14 cellular contexts compared by ENCODE assay signal in genomic region chr1:18632711-18633427, GRCh38. TPM values are rescaled to one million over a fixed set of nuclear protein-coding genes. Genes with fewer than 3 reads are reported as not detected.
A peak's percentile ranks its signal among the peaks of the same experiment; 100 is the strongest.
DNase-seq lines count a peak whose midpoint lies in the region; FAIRE-seq and TF ChIP-seq lines count a peak whose summit lies in the region.
"Had no signal": no experiment of that assay in that cellular context is flagged by ENCODE, and none has a peak within 500 bp of the region (broad histone marks: within the 10 kb centered on the region; RNA-seq: fewer than 3 reads in every experiment).

No MANE protein-coding gene starts in this region.

- no peak overlapping the region; the same call in 1 of the 2 replicates for H3K18ac ChIP-seq in H1 (ENCODE audit: extremely low read depth, low read length)

- H4K8ac ChIP-seq in H1 (ENCODE audit: extremely low read depth, insufficient read depth, low read length), result no peak overlapping the region; the same call in 1 of the 2 replicates

- peak overlapping the region; percentile 59 to 92 for H3K4me2 ChIP-seq in H1 (ENCODE audit: insufficient read depth in 1 of 2, low read depth in 2 of 2, low read length in 2 of 2)

- no peak overlapping the region for H3K14ac ChIP-seq in H1 (ENCODE audit: insufficient read length)

- TF ChIP-seq POLR2A in H1 (IDR thresholded peaks at IDR 0.05; ENCODE audit: control extremely low read depth in 1 of 2, low read depth in 2 of 2, low read length in 2 of 2), result no peak

- H3K4me3 ChIP-seq in H1 (ENCODE audit: extremely low read depth in 1 of 4, insufficient read depth in 2 of 4, low read depth in 3 of 4, low read length in 4 of 4), result peak overlapping the region in 3 of 4 experiments; percentile 5 to 44 (median 14); a peak in 4 of 8 replicates
- H3K4me3 ChIP-seq: mucosa of descending colon had no signal

- DNase-seq in G401 (ENCODE audit: low spot score), result peak; percentile 1
- peak; percentile 10 for DNase-seq in NCI-H1694 treated with DMSO at 0.1 percent for 48 hours (lab: John Stamatoyannopoulos, UW)
- peak in 1 of 2 experiments; percentile 72 for DNase-seq in H1 (ENCODE audit: low read depth in 1 of 2, low spot score in 2 of 2)
- DNase-seq in retina, result peak; percentile 84
- no peak for DNase-seq in NCI-H1436 (lab: John Stamatoyannopoulos, UW)
- no peak for DNase-seq in dedifferentiated amniotic fluid mesenchymal stem cell (ENCODE audit: extremely low spot score)
- no peak for DNase-seq in stimulated activated CD4-positive, alpha-beta T cell treated with anti-CD3 and anti-CD28 coated beads, Interleukin-12 subunit alpha, Interleukin-12 subunit beta, amount 100 ng/mL, for 4 hours
- DNase-seq: CD8-positive, alpha-beta T cell; cerebellar nuclear complex; mucosa of descending colon; NCI-H2081 treated with DMSO at 0.1 percent for 48 hours had no signal

- POLR2A ChIA-PET in H1 (lab: Charles Lee; ENCODE audit: partially characterized antibody), result interaction anchor here (9.2 kb wide), 1 partner anchor 11 kb away, joined by 56 read pairs; no protein-coding TSS in a partner anchor

- H2AFZ ChIP-seq in H1 (ENCODE audit: low read length), result no peak overlapping the region

- peak overlapping the region; percentile 62; the same call in 1 of the 2 replicates for H2BK12ac ChIP-seq in H1 (ENCODE audit: low read depth, low read length)

- peak overlapping the region; percentile 38 for H2BK120ac ChIP-seq in H1 (replicated peaks; ENCODE audit: low read depth, low read length)

- H3K36me3 ChIP-seq in H1 (ENCODE audit: control insufficient read depth in 2 of 4, insufficient read depth in 4 of 4, low read length in 3 of 4), result no peaks in the 10 kb centered on the region; a peak in 1 of 8 replicates

- H3K4ac ChIP-seq in H1 (replicated peaks; ENCODE audit: insufficient read length, low read depth, low read length), result no peak overlapping the region

- peaks cover 20% of the 10 kb centered on the region; the same call in 1 of the 2 replicates for H3K23me2 ChIP-seq in H1 (ENCODE audit: low read depth, low read length)

- H3K79me1 ChIP-seq in H1 (ENCODE audit: low read depth, low read length), result no peaks in the 10 kb centered on the region

- no peak overlapping the region for H3K23ac ChIP-seq in H1 (ENCODE audit: insufficient read length)

- in situ Hi-C loops in G401 (cut with HindIII; ENCODE audit: low sequenced_read_pairs), result no loop called here

- no peaks in the 10 kb centered on the region for H3K79me2 ChIP-seq in H1 (ENCODE audit: control insufficient read depth in 1 of 2, insufficient read depth in 2 of 2, low read length in 2 of 2)

- H3K4me1 ChIP-seq in H1 (replicated peaks in 1 of 4; ENCODE audit: control insufficient read depth in 3 of 4, insufficient read depth in 4 of 4, low read length in 3 of 4), result peaks cover 4 to 56% (median 31%) of the 10 kb centered on the region in 4 experiments

- no peak for TF ChIP-seq CTCF in H1 (IDR thresholded peaks at IDR 0.05; ENCODE audit: control extremely low read depth in 1 of 3, insufficient read depth in 1 of 3, low read depth in 1 of 3, low read length in 3 of 3)

- peak overlapping the region; percentile 19; the same call in 1 of the 2 replicates for H2BK5ac ChIP-seq in H1 (ENCODE audit: low read depth, low read length)

- H4K20me1 ChIP-seq in H1 (replicated peaks in 1 of 2; ENCODE audit: control insufficient read depth in 1 of 2, insufficient read depth in 2 of 2, low read length in 2 of 2), result peaks cover 17 to 29% of the 10 kb centered on the region in 2 experiments

- FAIRE-seq in H1 (lab: Jason Lieb, UNC), result no peak

- peaks cover 87 to 98% (median 95%) of the 10 kb centered on the region in 4 experiments for H3K27me3 ChIP-seq in H1 (replicated peaks in 1 of 4; ENCODE audit: control insufficient read depth in 3 of 4, extremely low read depth in 1 of 4, insufficient read depth in 3 of 4, low read length in 3 of 4)

- H2AK5ac ChIP-seq in H1 (ENCODE audit: low read depth, low read length), result peak overlapping the region; percentile 86; the same call in 1 of the 2 replicates

- H2BK15ac ChIP-seq in H1 (ENCODE audit: low read length), result no peak overlapping the region

- no peak overlapping the region for H3K27ac ChIP-seq in H1 (ENCODE audit: low read depth, low read length)

- no peak overlapping the region for H3K56ac ChIP-seq in H1 (replicated peaks; ENCODE audit: insufficient read length, low read depth, low read length)

- no peak overlapping the region for H4K91ac ChIP-seq in H1 (replicated peaks; ENCODE audit: insufficient read length, low read length)

- TF ChIP-seq EP300 in H1 (IDR thresholded peaks at IDR 0.05; ENCODE audit: borderline replicate concordance in 1 of 2, low read depth in 2 of 2, low read length in 2 of 2), result no peak

- no peak overlapping the region for H2BK20ac ChIP-seq in H1 (ENCODE audit: low read length)

- H4K5ac ChIP-seq in H1 (ENCODE audit: insufficient read length, low read depth, low read length), result no peak overlapping the region

- 2% methylated on average over 51 of the region's 54 CpGs; no CpG with 5 or more reads in 1 of the 2 experiments for WGBS in H1 (ENCODE audit: extremely low coverage in 1 of 2, insufficient coverage in 1 of 2, insufficient read length in 1 of 2, insufficient replicate concordance in 2 of 2, low coverage in 1 of 2, low lambda C conversion rate in 2 of 2, missing lambda C conversion rate in 1 of 2), 2 experiments

- no peaks in the 10 kb centered on the region for H3K9me3 ChIP-seq in H1 (ENCODE audit: insufficient read depth in 2 of 2, low read depth in 1 of 2, low read length in 1 of 2)
- H3K9me3 ChIP-seq: mucosa of descending colon had no signal

- no peak overlapping the region for H3K9ac ChIP-seq in H1 (replicated peaks in 1 of 4; ENCODE audit: extremely low read depth in 1 of 4, low read depth in 3 of 4, low read length in 3 of 4)

- CTCF ChIA-PET in H1 (lab: Charles Lee; ENCODE audit: partially characterized antibody), result interaction anchor here (0.6 to 4.8 kb wide), 10 partner anchors 9 to 159 kb away, joined by 3 to 24 read pairs (median 3); no protein-coding TSS in a partner anchor

- no peak for TF ChIP-seq RAD21 in H1 (IDR thresholded peaks at IDR 0.05 in 1 of 2, conservative IDR thresholded peaks at IDR 0.05 in 1 of 2; ENCODE audit: low read depth in 2 of 2, low read length in 2 of 2)

TF ChIP-seq in H1, 55 proteins besides CTCF, POLR2A, EP300 and RAD21 (continues in another document):
- peak; percentile 95 for TF ChIP-seq EZH2 (IDR thresholded peaks at IDR 0.05; ENCODE audit: low read depth, low read length, severe bottlenecking)
- peak; percentile 32 for TF ChIP-seq CTBP2 (IDR thresholded peaks at IDR 0.05; ENCODE audit: borderline replicate concordance, insufficient read depth, insufficient read length, low read length)
- TF ChIP-seq KDM4A (IDR thresholded peaks at IDR 0.05; ENCODE audit: low read depth, low read length, severe bottlenecking), result no peak
- TF ChIP-seq, protein P1, sequence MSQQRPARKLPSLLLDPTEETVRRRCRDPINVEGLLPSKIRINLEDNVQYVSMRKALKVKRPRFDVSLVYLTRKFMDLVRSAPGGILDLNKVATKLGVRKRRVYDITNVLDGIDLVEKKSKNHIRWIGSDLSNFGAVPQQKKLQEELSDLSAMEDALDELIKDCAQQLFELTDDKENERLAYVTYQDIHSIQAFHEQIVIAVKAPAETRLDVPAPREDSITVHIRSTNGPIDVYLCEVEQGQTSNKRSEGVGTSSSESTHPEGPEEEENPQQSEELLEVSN (IDR thresholded peaks at IDR 0.05), result no peak
- TF ChIP-seq PHF8 (conservative IDR thresholded peaks at IDR 0.05; ENCODE audit: low read depth, low read length), result no peak
- TF ChIP-seq POU5F1 (IDR thresholded peaks at IDR 0.05; ENCODE audit: low read depth, low read length), result no peak
- no peak for TF ChIP-seq BACH1 (IDR thresholded peaks at IDR 0.05; ENCODE audit: low read length)

RNA-seq across cellular contexts. Expression of gene PAX7, which starts 2.2 kb away (rescaled TPM):
- not detected in 2 replicates for total RNA-seq in G401 (2014; rRNA removed; shearing (Covaris generic))
- not detected in 2 replicates for total RNA-seq in H1 (2021; fragmentation: NEBNext Ultra II Directional; extraction: Animal tissue kit (Norgen Biotek cat#: 25700))
- polyA plus RNA-seq in H1 (2011; rRNA removed), result 0.02 TPM in 1 of 2 replicates, not detected in the other
- 0.03 TPM for polyA plus RNA-seq in H1 (2011; cell fraction: cytosol; rRNA removed)
- polyA plus RNA-seq in H1 (2011; cell fraction: nucleus; rRNA removed), result 0.03 TPM
- 0.03 to 0.08 TPM in 2 of 4 replicates, not detected in the others for polyA plus RNA-seq in H1 (2012, experiment 1 of 2)
- 0.07 TPM for polyA plus RNA-seq in H1 (2012, experiment 2 of 2)
- 0.02 TPM for polyA plus RNA-seq in H1 (2013, experiment 1 of 2)
- polyA plus RNA-seq in H1 (2013, experiment 2 of 2), result 0.02 TPM
- polyA minus RNA-seq in H1 (2011; rRNA and poly(A)+ RNA removed), result 0.13 TPM in 1 of 2 replicates, not detected in the other
- not detected for polyA minus RNA-seq in H1 (2011; cell fraction: cytosol; rRNA and poly(A)+ RNA removed)
- polyA minus RNA-seq in H1 (2011; cell fraction: nucleus; rRNA and poly(A)+ RNA removed), result 0.40 TPM
- total RNA-seq: activated naive CD4-positive, alpha-beta T cell treated with anti-CD3 and anti-CD28 coated beads, Interleukin-2, amount 50 U/mL, for 72 hours; CD8-positive, alpha-beta T cell; mucosa of descending colon; subcutaneous adipose tissue had no signal
- polyA plus RNA-seq: esophagus had no signal

Comparison
In these comparisons a context has a peak if more than half of its experiments do, and no peak if none do; other contexts are left out.
1. DNase-seq: peak in G401 (single experiment), NCI-H1694 treated with DMSO at 0.1 percent for 48 hours (single experiment) and retina (single experiment); none in NCI-H1436 (single experiment), dedifferentiated amniotic fluid mesenchymal stem cell (single experiment) and stimulated activated CD4-positive, alpha-beta T cell treated with anti-CD3 and anti-CD28 coated beads, Interleukin-12 subunit alpha, Interleukin-12 subunit beta, amount 100 ng/mL, for 4 hours (single experiment).